Comparison of ENCODE assay signal across 9 cellular contexts in the genomic region with DNA sequence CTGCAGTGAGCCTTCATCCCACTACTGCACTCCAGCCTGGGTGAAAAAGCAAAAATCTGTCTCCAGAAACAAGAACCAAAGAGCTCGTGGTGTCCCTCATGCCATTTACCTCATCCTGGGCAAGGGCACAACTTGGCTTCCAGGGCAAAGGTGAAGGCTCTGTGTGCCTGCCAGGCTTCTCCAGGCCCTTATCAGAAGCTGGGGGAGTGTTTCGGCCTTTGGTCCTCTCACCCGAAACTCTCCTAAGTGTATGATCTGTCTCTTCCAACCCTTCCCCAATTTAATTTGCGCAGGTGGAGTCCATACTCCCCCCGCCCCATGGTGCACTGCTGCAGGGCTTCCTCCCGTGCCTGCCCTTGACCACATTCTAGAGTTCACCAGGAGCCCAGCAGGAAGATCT. TPM values are rescaled to one million over a fixed set of nuclear protein-coding genes. Genes with fewer than 3 reads are reported as not detected.
DNase-seq lines count a peak whose midpoint lies in the region; ATAC-seq and TF ChIP-seq lines count a peak whose summit lies in the region.
"Had no signal": no experiment of that assay in that cellular context is flagged by ENCODE, and none has a peak within 500 bp of the region (broad histone marks: within the 10 kb centered on the region; RNA-seq: fewer than 3 reads in every experiment).

No MANE protein-coding gene starts in this region.

- POLR2A ChIA-PET in RWPE1 (lab: Yijun Ruan, JAX; ENCODE audit: low non-redundant PET): no interaction called here

- peaks cover 19% of the 10 kb centered on the region for H3K36me3 Mint-ChIP-seq in endodermal cell (ENCODE audit: low read depth)

- H3K4me1 ChIP-seq in endodermal cell (ENCODE audit: control insufficient read depth, insufficient read depth, low read length) (peaks cover 14% of the 10 kb centered on the region), rectal smooth muscle tissue (ENCODE audit: control insufficient read depth, insufficient read depth, low read length) (peaks cover 18% of the 10 kb centered on the region)

- H3K9ac ChIP-seq in endodermal cell (ENCODE audit: extremely low read depth, low read length, poor library complexity, severe bottlenecking) (no peak overlapping the region), rectal smooth muscle tissue (ENCODE audit: low read length) (peak overlapping the region; percentile 3)

- H3K9me3 Mint-ChIP-seq in endodermal cell: no peaks in the 10 kb centered on the region

- no peak overlapping the region for H3K27ac Mint-ChIP-seq in endodermal cell

- ATAC-seq in HG03432 (IDR thresholded peaks at IDR 0.05; ENCODE audit: unreplicated experiment): no peak

- peak overlapping the region; percentile 98 for H3K4me3 Mint-ChIP-seq in endodermal cell

- WGBS in endodermal cell (ENCODE audit: insufficient coverage in 1 of 2, insufficient read length in 1 of 2), 2 experiments: 94 to 100% methylated on average over 6 of the region's 6 CpGs

- H3K4me1 Mint-ChIP-seq in endodermal cell: peaks cover 14% of the 10 kb centered on the region

- H3K27me3 Mint-ChIP-seq in endodermal cell (ENCODE audit: insufficient read depth): peaks cover 8% of the 10 kb centered on the region

- H3K27me3 ChIP-seq in endodermal cell (ENCODE audit: control insufficient read depth, insufficient read depth, low read length, poor library complexity, severe bottlenecking) (no peaks in the 10 kb centered on the region), rectal smooth muscle tissue (ENCODE audit: control insufficient read depth, insufficient read depth, low read length) (no peaks in the 10 kb centered on the region)

- DNase-seq in RWPE1 (ENCODE audit: low spot score) (no peak), endodermal cell (no peak), HCEC 1CT (no peak), NK-92 (lab: John Stamatoyannopoulos, UW; ENCODE audit: unreplicated experiment) (no peak)
- DNase-seq: MV-4-11 had no signal

- H3K36me3 ChIP-seq in endodermal cell (ENCODE audit: control insufficient read depth, insufficient read depth, low read length) (peaks cover 30% of the 10 kb centered on the region), rectal smooth muscle tissue (ENCODE audit: control insufficient read depth, insufficient read depth, low read length) (peaks cover 26% of the 10 kb centered on the region)

- no peaks in the 10 kb centered on the region for H3K9me3 ChIP-seq in endodermal cell (ENCODE audit: control insufficient read depth, low read length)

- TF ChIP-seq CTCF in RWPE1 (conservative IDR thresholded peaks at IDR 0.05; ENCODE audit: low read depth) (no peak), endodermal cell (conservative IDR thresholded peaks at IDR 0.05) (no peak)

- H3K4me3 ChIP-seq in endodermal cell (ENCODE audit: low read length) (no peak overlapping the region), rectal smooth muscle tissue (ENCODE audit: low read length) (peak overlapping the region; percentile 85)

- CTCF ChIA-PET in RWPE1 (lab: Yijun Ruan, JAX): interaction anchor here (1.4 kb wide), 1 partner anchor 41 kb away, joined by 5 read pairs; no protein-coding TSS in a partner anchor

- H3K27ac ChIP-seq in RWPE1: peak overlapping the region; percentile 94
- H3K27ac ChIP-seq in endodermal cell (ENCODE audit: low read depth, low read length): no peak overlapping the region
- H3K27ac ChIP-seq in rectal smooth muscle tissue (ENCODE audit: low read depth, low read length): no peak overlapping the region

RNA-seq across cellular contexts. Expression of gene CES2, which starts 1.1 kb away (rescaled TPM):
- total RNA-seq in endodermal cell: 10 to 100 TPM; 28.7 to 36.8 TPM
- polyA plus RNA-seq in endodermal cell (2013, experiment 1 of 2): 24.1 TPM
- polyA plus RNA-seq in endodermal cell (2013, experiment 2 of 2): 20.5 TPM

RNA-seq across cellular contexts. Expression of gene CIAO2B, which starts 2.3 kb away (rescaled TPM):
- 10 to 100 TPM; 70.2 to 87.7 TPM for total RNA-seq in endodermal cell
- polyA plus RNA-seq in endodermal cell (2013, experiment 1 of 2): 99.2 TPM
- 88.5 TPM for polyA plus RNA-seq in endodermal cell (2013, experiment 2 of 2)

RNA-seq across cellular contexts. Expression of gene RRAD, which starts 11.1 kb away (rescaled TPM):
- under 1 TPM in 1 of 2 donors, not detected in 1; 0.55 TPM for total RNA-seq in endodermal cell
- polyA plus RNA-seq in endodermal cell (2013, experiment 1 of 2): 0.53 TPM
- polyA plus RNA-seq in endodermal cell (2013, experiment 2 of 2): 0.46 TPM
- total RNA-seq: SK-MEL-5 had no signal

RNA-seq across cellular contexts. Expression of gene CDH16, which starts 17.8 kb away (rescaled TPM):
- total RNA-seq in endodermal cell: not detected
- polyA plus RNA-seq in endodermal cell (2013, experiment 1 of 2): not detected
- polyA plus RNA-seq in endodermal cell (2013, experiment 2 of 2): not detected
- total RNA-seq: SK-MEL-5 had no signal

RNA-seq across cellular contexts. Expression of gene CES3, which starts 24.6 kb away (rescaled TPM):
- total RNA-seq in endodermal cell: 1 to 10 TPM; 2.7 to 3.8 TPM
- 6.9 TPM for polyA plus RNA-seq in endodermal cell (2013, experiment 1 of 2)
- 3.8 TPM for polyA plus RNA-seq in endodermal cell (2013, experiment 2 of 2)
- total RNA-seq: kidney epithelial cell had no signal
